ENCODE assay signal across 2 cellular contexts in genomic region chr19:44618640-44619357, GRCh38.
TF ChIP-seq lines count a peak whose summit lies in the region.

No MANE protein-coding gene starts in this region.

TF ChIP-seq in IMR-90, 13 proteins besides CTCF, POLR2A, EP300 and RAD21:
- no peak for TF ChIP-seq NFE2L2 (IDR thresholded peaks at IDR 0.05; ENCODE audit: low read depth, low read length)
- TF ChIP-seq MAFK (IDR thresholded peaks at IDR 0.05; ENCODE audit: low read depth, low read length): no peak
- TF ChIP-seq CEBPB (IDR thresholded peaks at IDR 0.05; ENCODE audit: low read depth, low read length): no peak
- no peak for TF ChIP-seq MXI1 (IDR thresholded peaks at IDR 0.05; ENCODE audit: borderline replicate concordance, low read depth, low read length)
- TF ChIP-seq USF2 (IDR thresholded peaks at IDR 0.05; ENCODE audit: low read depth, low read length): no peak
- no peak for TF ChIP-seq RCOR1 (IDR thresholded peaks at IDR 0.05; ENCODE audit: insufficient replicate concordance, low read length)
- TF ChIP-seq ELK1 (IDR thresholded peaks at IDR 0.05; ENCODE audit: borderline replicate concordance, low read depth, low read length): no peak
- no peak for TF ChIP-seq FOS (IDR thresholded peaks at IDR 0.05; ENCODE audit: low read depth, low read length)
- TF ChIP-seq SMC3 (IDR thresholded peaks at IDR 0.05; ENCODE audit: low read depth, low read length): no peak
- no peak for TF ChIP-seq MAZ (IDR thresholded peaks at IDR 0.05; ENCODE audit: borderline replicate concordance, low read depth, low read length)
- no peak for TF ChIP-seq BHLHE40 (IDR thresholded peaks at IDR 0.05; ENCODE audit: low read depth, low read length)
- TF ChIP-seq RFX5 (IDR thresholded peaks at IDR 0.05; ENCODE audit: low read depth, low read length): no peak
- TF ChIP-seq CHD1 (IDR thresholded peaks at IDR 0.05; ENCODE audit: low read depth, low read length): no peak

TF ChIP-seq in endothelial cell of umbilical vein, 7 proteins besides CTCF, POLR2A, EP300 and RAD21:
- TF ChIP-seq FOS (IDR thresholded peaks at IDR 0.05; ENCODE audit: borderline replicate concordance, insufficient read depth, low read length) (no peak), MYC (IDR thresholded peaks at IDR 0.05; ENCODE audit: low read depth, low read length) (no peak), MAX (IDR thresholded peaks at IDR 0.05; ENCODE audit: insufficient read depth, insufficient read length) (no peak), POLR2AphosphoS5 (IDR thresholded peaks at IDR 0.05; ENCODE audit: insufficient read depth, low read depth, low read length) (no peak), EZH2 (IDR thresholded peaks at IDR 0.05; ENCODE audit: borderline replicate concordance, low read depth, low read length, severe bottlenecking) (no peak), GATA2 (IDR thresholded peaks at IDR 0.05; ENCODE audit: insufficient read depth, insufficient read length, low read depth, low read length) (no peak), JUN (IDR thresholded peaks at IDR 0.05; ENCODE audit: borderline replicate concordance, insufficient read depth, insufficient read length, low read depth) (no peak)
TF ChIP-seq in endothelial cell of umbilical vein: peak in this region for 0.
